8 cellular contexts compared by ENCODE assay signal in the genomic region with DNA sequence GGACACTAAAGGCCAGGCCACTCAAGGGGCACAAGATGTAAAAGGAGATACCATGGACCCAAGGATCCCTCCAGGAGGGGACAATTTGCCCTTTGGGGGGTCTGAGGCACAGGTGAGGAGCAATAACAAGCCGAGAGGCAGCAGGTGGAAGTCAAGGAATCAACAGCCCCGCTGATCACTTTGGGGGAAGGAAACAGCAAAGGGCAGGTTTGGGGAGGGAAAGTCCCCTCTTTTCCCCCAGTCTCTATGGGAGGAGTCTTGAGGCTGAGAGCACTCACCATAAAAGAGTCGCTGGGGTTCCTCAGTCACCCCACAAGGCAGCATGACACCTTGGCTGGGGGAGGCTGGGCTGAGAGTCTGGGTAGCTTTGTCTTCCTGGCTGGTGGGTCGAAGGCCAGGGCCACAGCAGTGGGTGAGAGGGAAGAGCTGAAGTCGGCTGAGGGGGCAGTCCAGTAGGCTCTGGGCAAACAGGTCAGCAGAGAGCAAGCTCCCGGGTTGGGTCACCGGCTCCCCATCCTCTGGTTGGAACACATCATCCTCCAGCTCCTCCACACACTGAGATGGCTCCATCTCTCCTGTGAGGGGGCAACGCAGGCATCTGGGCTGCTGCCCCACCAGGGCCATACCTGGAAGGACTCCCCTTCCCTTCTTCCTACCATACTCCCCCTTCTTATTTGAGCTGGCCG. TPM values are rescaled to one million over a fixed set of nuclear protein-coding genes. Genes with fewer than 3 reads are reported as not detected.
A peak's percentile ranks its signal among the peaks of the same experiment; 100 is the strongest.
DNase-seq lines count a peak whose midpoint lies in the region; ATAC-seq and TF ChIP-seq lines count a peak whose summit lies in the region.

No MANE protein-coding gene starts in this region.

- no peak overlapping the region for H3K4me2 ChIP-seq in mammary epithelial cell (ENCODE audit: insufficient read depth, low read depth, low read length)

- no peaks in the 10 kb centered on the region for H3K79me2 ChIP-seq in mammary epithelial cell (ENCODE audit: insufficient read depth, low read length)

- DNase-seq in MCF 10A (ENCODE audit: unreplicated experiment) (no peak), mammary epithelial cell (no peak), type B pancreatic cell (ENCODE audit: extremely low spot score, unreplicated experiment) (no peak), NCI-H82 (lab: John Stamatoyannopoulos, UW) (no peak)
- peak; percentile 67 for DNase-seq in activated CD4-positive, alpha-beta T cell treated with anti-CD3 and anti-CD28 coated beads, Interleukin-2, amount 10 ng/mL, durations not matched to agents 7 days and 5 days

- H3K27me3 Mint-ChIP-seq in MCF 10A (ENCODE audit: insufficient read depth, unreplicated experiment), result no peaks in the 10 kb centered on the region
- peaks cover 4% of the 10 kb centered on the region for H3K27me3 Mint-ChIP-seq in activated CD4-positive, alpha-beta T cell treated with anti-CD3 and anti-CD28 coated beads, Interleukin-2, amount 10 ng/mL, durations not matched to agents 7 days and 5 days
- H3K27me3 Mint-ChIP-seq in type B pancreatic cell, result no peaks in the 10 kb centered on the region

- peaks cover 5% of the 10 kb centered on the region for H3K36me3 Mint-ChIP-seq in MCF 10A (ENCODE audit: insufficient read depth, unreplicated experiment)
- H3K36me3 Mint-ChIP-seq in activated CD4-positive, alpha-beta T cell treated with anti-CD3 and anti-CD28 coated beads, Interleukin-2, amount 10 ng/mL, durations not matched to agents 7 days and 5 days (ENCODE audit: low read depth), result peaks cover 17% of the 10 kb centered on the region
- peaks cover 14% of the 10 kb centered on the region for H3K36me3 Mint-ChIP-seq in type B pancreatic cell

- no peak overlapping the region for H3K27ac ChIP-seq in mammary epithelial cell (ENCODE audit: insufficient read depth, low read depth, low read length)
- H3K27ac ChIP-seq in mesodermal cell (ENCODE audit: low read depth, low read length, severe bottlenecking), result peak overlapping the region; percentile 41

- H3K4me3 Mint-ChIP-seq in MCF 10A (ENCODE audit: unreplicated experiment), result no peak overlapping the region
- H3K4me3 Mint-ChIP-seq in activated CD4-positive, alpha-beta T cell treated with anti-CD3 and anti-CD28 coated beads, Interleukin-2, amount 10 ng/mL, durations not matched to agents 7 days and 5 days, result peak overlapping the region; percentile 35
- peak overlapping the region; percentile 97 for H3K4me3 Mint-ChIP-seq in type B pancreatic cell

- H3K36me3 ChIP-seq in mammary epithelial cell (ENCODE audit: insufficient read depth, low read length) (no peaks in the 10 kb centered on the region), mesodermal cell (ENCODE audit: control insufficient read depth, insufficient read depth, low read length) (peaks cover 54% of the 10 kb centered on the region)

- CTCF ChIA-PET in MCF 10A (lab: Yijun Ruan, JAX) (interaction anchor here (0.6 to 12.9 kb wide), 35 partner anchors 9 to 1418 kb away, joined by 3 to 125 read pairs (median 8); partner anchors contain the start of genes BUB1B and SRP14), mammary epithelial cell (lab: Charles Lee; ENCODE audit: low non-redundant PET) (interaction anchor here (0.7 to 0.8 kb wide), 2 partner anchors 9 to 419 kb away, joined by 3 to 4 read pairs; no protein-coding TSS in a partner anchor)
- CTCF ChIA-PET in activated CD4-positive, alpha-beta T cell treated with anti-CD3 and anti-CD28 coated beads, Interleukin-2, amount 10 ng/mL, durations not matched to agents 7 days and 5 days (lab: Charles Lee), result interaction anchor here (0.6 to 23.5 kb wide), 16 partner anchors 5 to 64 kb away, joined by 3 to 305 read pairs (median 6); partner anchors contain the start of gene BMF

- POLR2A ChIA-PET in MCF 10A (lab: Yijun Ruan, JAX), result interaction anchor here (0.6 to 2.2 kb wide), 10 partner anchors 9 to 133 kb away, joined by 3 to 9 read pairs (median 4); partner anchors contain the start of genes BUB1B and PAK6
- POLR2A ChIA-PET in activated CD4-positive, alpha-beta T cell treated with anti-CD3 and anti-CD28 coated beads, Interleukin-2, amount 10 ng/mL, durations not matched to agents 7 days and 5 days (lab: Charles Lee), result interaction anchor here (0.5 to 0.9 kb wide), 2 partner anchors 40 to 60 kb away, joined by 3 to 4 read pairs; no protein-coding TSS in a partner anchor

- no peaks in the 10 kb centered on the region for H4K20me1 ChIP-seq in mammary epithelial cell (ENCODE audit: insufficient read depth, low read length)

- H3K9me3 ChIP-seq in mammary epithelial cell (replicated peaks; ENCODE audit: insufficient read depth, low read length) (no peaks in the 10 kb centered on the region), mesodermal cell (ENCODE audit: control insufficient read depth, low read length) (no peaks in the 10 kb centered on the region)

- in situ Hi-C loops in mammary epithelial cell (cut with MboI; ENCODE audit: low sequenced_read_pairs in 2 of 2), result no loop called here

- H3K4me3 ChIP-seq in mammary epithelial cell (replicated peaks in 1 of 3; ENCODE audit: insufficient read depth in 1 of 3, low read depth in 2 of 3, low read length in 3 of 3) (no peak overlapping the region), mesodermal cell (ENCODE audit: extremely low read depth, insufficient read depth, low read length, poor library complexity, severe bottlenecking) (no peak overlapping the region)

- H3K9me3 Mint-ChIP-seq in MCF 10A (ENCODE audit: unreplicated experiment) (no peaks in the 10 kb centered on the region), type B pancreatic cell (no peaks in the 10 kb centered on the region)
- no peaks in the 10 kb centered on the region for H3K9me3 Mint-ChIP-seq in activated CD4-positive, alpha-beta T cell treated with anti-CD3 and anti-CD28 coated beads, Interleukin-2, amount 10 ng/mL, durations not matched to agents 7 days and 5 days

- H3K27ac Mint-ChIP-seq in MCF 10A (ENCODE audit: low read depth, unreplicated experiment), result peak overlapping the region; percentile 25
- H3K27ac Mint-ChIP-seq in activated CD4-positive, alpha-beta T cell treated with anti-CD3 and anti-CD28 coated beads, Interleukin-2, amount 10 ng/mL, durations not matched to agents 7 days and 5 days, result peak overlapping the region; percentile 75
- H3K27ac Mint-ChIP-seq in type B pancreatic cell, result peak overlapping the region; percentile 99

- H2AFZ ChIP-seq in mammary epithelial cell (ENCODE audit: low read depth, low read length), result no peak overlapping the region

- H3K4me1 ChIP-seq in mammary epithelial cell (ENCODE audit: insufficient read depth, low read length), result peaks cover 45% of the 10 kb centered on the region
- H3K4me1 ChIP-seq in mesodermal cell (ENCODE audit: control insufficient read depth, insufficient read depth, low read length, poor library complexity, severe bottlenecking), result peaks cover 66% of the 10 kb centered on the region

- TF ChIP-seq CTCF in MCF 10A (IDR thresholded peaks at IDR 0.05; ENCODE audit: unreplicated experiment), result no peak
- no peak for TF ChIP-seq CTCF in mammary epithelial cell (conservative IDR thresholded peaks at IDR 0.05 in 1 of 2, IDR thresholded peaks at IDR 0.05 in 1 of 2; ENCODE audit: extremely low read depth in 1 of 2, insufficient read depth in 1 of 2, low read depth in 1 of 2, low read length in 2 of 2)
- TF ChIP-seq CTCF in type B pancreatic cell (conservative IDR thresholded peaks at IDR 0.05), result no peak

- dilution Hi-C loops in mammary epithelial cell (cut with HindIII; ENCODE audit: low sequenced_read_pairs), result no loop called here

- intact Hi-C loops in MCF 10A (cut with micrococcal nuclease) (loop anchor here (10.0 kb wide), 2 partner anchors 89 to 169 kb away; no protein-coding TSS in a partner anchor), mammary epithelial cell (cut with micrococcal nuclease) (loop anchor here (5.0 to 10.0 kb wide), 2 partner anchors 167 to 321 kb away; partner anchors contain the start of gene FSIP1)

- whole genome bisulfite sequencing in mammary epithelial cell (ENCODE audit: low coverage, missing lambda C conversion rate), result 86% methylated on average over 9 of the region's 9 CpGs
- 85 to 86% methylated on average over 5 to 6 of the region's 9 CpGs for WGBS in mesodermal cell (ENCODE audit: insufficient coverage in 2 of 2), 2 experiments

- BruUV-seq in MCF 10A (replicated peaks; lab: Mats Ljungman, UMichigan) (no TSS peak), mammary epithelial cell (replicated peaks; lab: Mats Ljungman, UMichigan) (no TSS peak)

- no peak overlapping the region for H3K9ac ChIP-seq in mammary epithelial cell (ENCODE audit: insufficient read depth, low read length)

- ATAC-seq in HG03196 (IDR thresholded peaks at IDR 0.05; ENCODE audit: unreplicated experiment), result no peak
- no peak for ATAC-seq in GM18519 (IDR thresholded peaks at IDR 0.05; ENCODE audit: low FRiP score, unreplicated experiment)

- H3K27me3 ChIP-seq in mammary epithelial cell (ENCODE audit: insufficient read depth, low read length), result no peaks in the 10 kb centered on the region

- H3K4me1 Mint-ChIP-seq in MCF 10A (ENCODE audit: insufficient read depth, unreplicated experiment) (peaks cover 64% of the 10 kb centered on the region), type B pancreatic cell (ENCODE audit: unreplicated experiment) (peaks cover 67% of the 10 kb centered on the region)
- H3K4me1 Mint-ChIP-seq in activated CD4-positive, alpha-beta T cell treated with anti-CD3 and anti-CD28 coated beads, Interleukin-2, amount 10 ng/mL, durations not matched to agents 7 days and 5 days, result peaks cover 75% of the 10 kb centered on the region

RNA-seq across cellular contexts. Expression of gene BMF, which starts 3.0 kb away (rescaled TPM):
- total RNA-seq in MCF 10A (2022) (0.17 TPM in 1 of 2 replicates, not detected in the other), mammary epithelial cell (1 to 10 TPM; 1.5 to 2.2 TPM), type B pancreatic cell (ENCODE audit: low replicate concordance) (60.9 and 112 TPM in 2 replicates)
- polyA plus RNA-seq in mammary epithelial cell, result 0.22 TPM
- polyA minus RNA-seq in mammary epithelial cell, result not detected
- total RNA-seq in activated CD4-positive, alpha-beta T cell treated with anti-CD3 and anti-CD28 coated beads, Interleukin-2, amount 10 ng/mL, durations not matched to agents 7 days and 5 days, result 1 to 10 TPM; 8.5 to 8.6 TPM
- polyA plus RNA-seq in mesodermal cell (2013, experiment 1 of 2), result 59.4 TPM
- 51.4 TPM for polyA plus RNA-seq in mesodermal cell (2013, experiment 2 of 2)

RNA-seq across cellular contexts. Expression of gene BUB1B, which starts 55.2 kb away (rescaled TPM):
- total RNA-seq in MCF 10A (2022), result 24.4 and 30.9 TPM in 2 replicates
- total RNA-seq in mammary epithelial cell, result 10 to 100 TPM in 1 of 2 donors, 1 to 10 TPM in 1; 2.8 to 34.6 TPM
- polyA plus RNA-seq in mammary epithelial cell, result 18.5 TPM
- polyA minus RNA-seq in mammary epithelial cell, result 90.2 TPM
- 10 to 100 TPM; 81.1 to 89.0 TPM for total RNA-seq in activated CD4-positive, alpha-beta T cell treated with anti-CD3 and anti-CD28 coated beads, Interleukin-2, amount 10 ng/mL, durations not matched to agents 7 days and 5 days
- 53.7 TPM for polyA plus RNA-seq in mesodermal cell (2013, experiment 1 of 2)
- 57.5 TPM for polyA plus RNA-seq in mesodermal cell (2013, experiment 2 of 2)
- total RNA-seq in type B pancreatic cell (ENCODE audit: low replicate concordance), result 21.8 and 69.5 TPM in 2 replicates

Comparison
In these comparisons a context has a peak if more than half of its experiments do, and no peak if none do; other contexts are left out.
1. H3K27ac Mint-ChIP-seq: peak in every context shown above with its lines; median percentile 99 in type B pancreatic cell; 75 in activated CD4-positive, alpha-beta T cell treated with anti-CD3 and anti-CD28 coated beads, Interleukin-2, amount 10 ng/mL, durations not matched to agents 7 days and 5 days; 25 in MCF 10A.